ENCODE assay signal across 23 cellular contexts in the genomic region with DNA sequence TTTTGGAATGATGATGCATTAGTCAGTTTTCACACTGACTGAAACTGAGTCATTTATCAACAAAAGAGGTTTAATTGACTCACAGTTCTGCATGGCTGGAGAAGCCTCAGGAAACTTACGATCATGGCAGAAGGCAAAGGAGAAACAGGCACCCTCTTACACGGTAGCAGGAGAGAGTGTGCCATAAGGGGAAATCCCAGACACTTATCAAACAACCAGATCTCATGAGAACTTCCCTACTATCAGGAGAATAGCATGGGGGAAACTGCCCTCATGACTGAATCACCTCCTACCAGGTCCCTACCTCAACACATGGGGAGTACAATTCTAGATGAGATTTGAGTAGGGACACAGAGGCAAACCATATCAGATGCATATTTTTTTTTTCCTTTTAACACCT.
"Had no signal": no experiment of that assay in that cellular context is flagged by ENCODE, and none has a peak within 500 bp of the region (broad histone marks: within the 10 kb centered on the region; RNA-seq: fewer than 3 reads in every experiment).

No MANE protein-coding gene starts in this region.

- FAIRE-seq: urothelium cell line had no signal

- ATAC-seq: activated T-cell treated with anti-CD3 and anti-CD28 coated beads, Interleukin-2, amount 50 U/mL, for 72 hours; body of pancreas; esophagus mucosa; left lobe of liver; lower lobe of right lung; naive thymus-derived CD4-positive, alpha-beta T cell; right lobe of liver; T-helper 17 cell had no signal

- H3K36me3 ChIP-seq: lower lobe of right lung, right lobe of liver, transverse colon had no signal

- H3K27ac ChIP-seq: body of pancreas, lower lobe of right lung, right lobe of liver, skin epidermis, transverse colon had no signal

- H3K4me3 ChIP-seq: body of pancreas, lower lobe of right lung, right lobe of liver, skin epidermis, transverse colon had no signal

- H3K4me1 ChIP-seq: body of pancreas, lower lobe of right lung, right lobe of liver, transverse colon had no signal

- H3K27me3 ChIP-seq: body of pancreas, right lobe of liver, transverse colon had no signal

- DNase-seq: activated B cell treated with CpG ODN at 0.5 μM for 24 hours; activated CD4-positive, alpha-beta memory T cell treated with anti-CD3 and anti-CD28 coated beads, Interleukin-2, amount 10 ng/mL, durations not matched to agents 7 days and 5 days; activated CD4-positive, alpha-beta T cell treated with anti-CD3 and anti-CD28 coated beads, Interleukin-2, amount 10 ng/mL, durations not matched to agents 24 days and 14 days; activated effector memory CD4-positive, alpha-beta T cell treated with Interleukin-2 at 50 U/mL for 16 hours; activated naive CD4-positive, alpha-beta T cell treated with anti-CD3 and anti-CD28 coated beads, Interleukin-2, amount 10 ng/mL, durations not matched to agents 7 days and 5 days; activated T-cell treated with anti-CD3 and anti-CD28 coated beads, Interleukin-2, amount 50 U/mL, for 72 hours; anterior cingulate cortex; body of pancreas; caudate nucleus; dermis blood vessel endothelial cell; effector CD8-positive, alpha-beta T cell; islet precursor cell; lower lobe of right lung; naive thymus-derived CD4-positive, alpha-beta T cell; occipital lobe; right lobe of liver; stimulated activated CD4-positive, alpha-beta T cell treated with anti-CD3 and anti-CD28 coated beads, Interleukin-1b, Interleukin-23, amount 100 ng/mL, for 48 hours; T-helper 17 cell; transverse colon had no signal

- H3K9me3 ChIP-seq: body of pancreas, lower lobe of right lung, right lobe of liver, transverse colon had no signal
